ENCODE assay signal across 16 cellular contexts in genomic region chr18:50665015-50665414, GRCh38.
DNase-seq lines count a peak whose midpoint lies in the region; ATAC-seq and TF ChIP-seq lines count a peak whose summit lies in the region.
"Had no signal": no experiment of that assay in that cellular context is flagged by ENCODE, and none has a peak within 500 bp of the region (broad histone marks: within the 10 kb centered on the region; RNA-seq: fewer than 3 reads in every experiment).

No MANE protein-coding gene starts in this region.

- H3K36me3 Mint-ChIP-seq in osteocyte (ENCODE audit: unreplicated experiment), result no peaks in the 10 kb centered on the region
- H3K36me3 Mint-ChIP-seq: CD14-positive monocyte; CD8-positive, alpha-beta T cell had no signal

- H3K27me3 ChIP-seq in heart left ventricle (no peaks in the 10 kb centered on the region), right cardiac atrium (ENCODE audit: control insufficient read depth, insufficient read depth) (no peaks in the 10 kb centered on the region)

- CTCF ChIA-PET in HEK293 (lab: Yijun Ruan, JAX), result interaction anchor here (0.6 kb wide), 1 partner anchor 144 kb away, joined by 4 read pairs; no protein-coding TSS in a partner anchor

- H3K4me1 ChIP-seq in HEK293 (ENCODE audit: control insufficient read depth, insufficient read depth, low read length) (no peaks in the 10 kb centered on the region), heart left ventricle (peaks cover 0 to 26% (median 10%) of the 10 kb centered on the region in 12 donors), right cardiac atrium (ENCODE audit: control insufficient read depth, insufficient read depth, low read length) (peaks cover 7% of the 10 kb centered on the region)

- H3K27ac ChIP-seq in HEK293 (ENCODE audit: extremely low read depth, low read depth, low read length) (no peak overlapping the region), heart left ventricle (peak overlapping the region in 11 of 12 donors; percentile 47 to 94 (median 81)), right cardiac atrium (ENCODE audit: low read length) (peak overlapping the region; percentile 84)
- H3K27ac ChIP-seq: 22Rv1, HL-60 had no signal

- peaks cover 16% of the 10 kb centered on the region for H3K9me3 Mint-ChIP-seq in osteocyte (ENCODE audit: unreplicated experiment)

- TF ChIP-seq CTCF in HEK293 (tag by site-specific recombination; IDR thresholded peaks at IDR 0.05) (no peak), heart left ventricle (IDR thresholded peaks at IDR 0.05) (no peak), osteocyte (IDR thresholded peaks at IDR 0.05) (no peak)

- no peaks in the 10 kb centered on the region for H3K27me3 Mint-ChIP-seq in osteocyte (ENCODE audit: unreplicated experiment)

- POLR2A ChIA-PET in HEK293 (lab: Yijun Ruan, JAX), result no interaction called here

- no peak overlapping the region for H3K4me3 Mint-ChIP-seq in osteocyte (ENCODE audit: unreplicated experiment)
- H3K4me3 Mint-ChIP-seq: CD14-positive monocyte; CD8-positive, alpha-beta T cell had no signal

- H3K27ac Mint-ChIP-seq in osteocyte (ENCODE audit: unreplicated experiment), result no peak overlapping the region
- H3K27ac Mint-ChIP-seq: CD14-positive monocyte; CD8-positive, alpha-beta T cell had no signal

- DNase-seq in NCI-H82 (lab: John Stamatoyannopoulos, UW) (peak; percentile 10), NCI-H82 treated with DMSO at 0.1 percent for 48 hours (lab: John Stamatoyannopoulos, UW; ENCODE audit: unreplicated experiment) (no peak), heart left ventricle (no peak), right cardiac atrium (no peak), osteocyte (ENCODE audit: extremely low spot score, unreplicated experiment) (no peak), DMS 273 (lab: John Stamatoyannopoulos, UW; ENCODE audit: unreplicated experiment) (no peak)
- DNase-seq in stimulated activated CD4-positive, alpha-beta T cell treated with anti-CD3 and anti-CD28 coated beads, Interleukin-1b, Interleukin-23, amount 100 ng/mL, for 48 hours, result no peak
- DNase-seq: CD8-positive, alpha-beta T cell; COR-L47; DND-41; GDM1; HCEC 1CT had no signal

- H3K4me1 Mint-ChIP-seq in osteocyte (ENCODE audit: unreplicated experiment), result no peaks in the 10 kb centered on the region
- H3K4me1 Mint-ChIP-seq: CD14-positive monocyte had no signal

- H3K9me3 ChIP-seq in HEK293 (ENCODE audit: control insufficient read depth, insufficient read depth, low read depth, low read length) (no peaks in the 10 kb centered on the region), heart left ventricle (peaks cover 0 to 12% (median 0%) of the 10 kb centered on the region in 12 donors), right cardiac atrium (ENCODE audit: control insufficient read depth, low read length) (no peaks in the 10 kb centered on the region)

- H3K4me3 ChIP-seq in HEK293 (ENCODE audit: low read depth, low read length) (no peak overlapping the region), heart left ventricle (no peak overlapping the region), right cardiac atrium (ENCODE audit: low read length) (no peak overlapping the region)

- H3K36me3 ChIP-seq in HEK293 (ENCODE audit: control insufficient read depth in 2 of 2, insufficient read depth in 1 of 2, low read length in 2 of 2), result no peaks in the 10 kb centered on the region
- H3K36me3 ChIP-seq in heart left ventricle, result no peaks in the 10 kb centered on the region

- intact Hi-C loops in heart left ventricle (cut with DNase I) (loop anchor here in 4 of 10 donors (5.0 to 10.0 kb wide), 3 partner anchors 60 to 100 kb away; partner anchors contain the start of gene MAPK4 (in 1 of the 4)), right cardiac atrium (cut with DNase I) (loop anchor here in 1 of 4 donors (10.0 kb wide), 1 partner anchor 120 kb away; no protein-coding TSS in a partner anchor)

- 44 to 59% (median 48%) methylated on average over 6 of the region's 6 CpGs for WGBS in heart left ventricle, 4 donors
- 52% methylated on average over 6 of the region's 6 CpGs for WGBS in right cardiac atrium

- TF ChIP-seq POLR2A in heart left ventricle (IDR thresholded peaks at IDR 0.05), result no peak

- ATAC-seq in heart left ventricle (peak in 1 of 4 donors; percentile 4), right cardiac atrium (no peak)
- ATAC-seq: CD8-positive, alpha-beta T cell had no signal

TF ChIP-seq in HEK293, 187 proteins besides CTCF, POLR2A, EP300 and RAD21:
- TF ChIP-seq ZIC2 (tag by site-specific recombination; IDR thresholded peaks at IDR 0.05) (peak; percentile 97), ZNF530 (tag by site-specific recombination; IDR thresholded peaks at IDR 0.05; ENCODE audit: low read depth) (no peak), ZFP37 (tag by site-specific recombination; IDR thresholded peaks at IDR 0.05) (no peak)
TF ChIP-seq in HEK293: peak in this region for 1.
